Comparison of ENCODE assay signal across 23 cellular contexts in genomic region chr12:97805086-97805485, GRCh38.
"Had no signal": no experiment of that assay in that cellular context is flagged by ENCODE, and none has a peak within 500 bp of the region (broad histone marks: within the 10 kb centered on the region; RNA-seq: fewer than 3 reads in every experiment).

No MANE protein-coding gene starts in this region.

- H3K27ac ChIP-seq: adrenal gland, ascending aorta, breast epithelium, esophagus muscularis mucosa, gastrocnemius medialis, pancreas, sigmoid colon, testis, upper lobe of left lung had no signal

- H3K4me3 ChIP-seq: adrenal gland, ascending aorta, breast epithelium, esophagus muscularis mucosa, gastrocnemius medialis, pancreas, sigmoid colon, smooth muscle cell, testis, upper lobe of left lung had no signal

- H3K4me1 ChIP-seq: adrenal gland, ascending aorta, breast epithelium, esophagus muscularis mucosa, gastrocnemius medialis, pancreas, sigmoid colon, testis, upper lobe of left lung had no signal

- H3K27me3 ChIP-seq: adrenal gland, ascending aorta, breast epithelium, esophagus muscularis mucosa, gastrocnemius medialis, pancreas, sigmoid colon, testis, upper lobe of left lung had no signal

- H3K36me3 ChIP-seq: adrenal gland, ascending aorta, breast epithelium, esophagus muscularis mucosa, gastrocnemius medialis, pancreas, sigmoid colon, upper lobe of left lung had no signal

- H3K4me2 ChIP-seq: smooth muscle cell had no signal

- ATAC-seq: activated CD4-positive, alpha-beta T cell treated with anti-CD3 and anti-CD28 coated beads for 36 hours; activated T-cell treated with anti-CD3 and anti-CD28 coated beads, Interleukin-2, amount 50 U/mL, for 4 hours; effector memory CD8-positive, alpha-beta T cell; gastrocnemius medialis; left ventricle myocardium superior; natural killer cell treated with Interleukin-12 subunit alpha and Interleukin-12 subunit beta and Interleukin-15 and Interleukin-18, amount 100 ng/mL, for 72 hours; pancreas; stimulated activated memory B cell treated with anti-CD40 and anti-IgM and Interleukin-4, amounts not matched to agents 10 μg/mL and 1 μg/mL and 100 μg/mL, for 72 hours had no signal

- DNase-seq: activated B cell treated with CpG ODN at 0.5 μM for 24 hours; activated CD4-positive, alpha-beta T cell treated with anti-CD3 and anti-CD28 coated beads for 36 hours; activated CD4-positive, alpha-beta T cell treated with anti-CD3 and anti-CD28 coated beads, Interleukin-2, amount 50 U/mL, for 48 hours; activated CD8-positive, alpha-beta memory T cell treated with anti-CD3 and anti-CD28 coated beads, Interleukin-2, amount 50 U/mL, for 48 hours; activated naive CD4-positive, alpha-beta T cell; activated T-cell treated with anti-CD3 and anti-CD28 coated beads, Interleukin-2, amount 50 U/mL, for 4 hours; adrenal gland; effector memory CD8-positive, alpha-beta T cell; gastrocnemius medialis; left ventricle myocardium superior; mammary epithelial cell; pancreas; sigmoid colon; stimulated activated CD4-positive, alpha-beta T cell treated with anti-CD3 and anti-CD28 coated beads, Interleukin-15, amount 100 ng/mL, for 24 hours; T1000; testis; upper lobe of left lung had no signal

- H3K9me3 ChIP-seq: adrenal gland, ascending aorta, breast epithelium, esophagus muscularis mucosa, gastrocnemius medialis, pancreas, sigmoid colon, testis, upper lobe of left lung had no signal
